ENCODE assay signal across 2 cellular contexts in genomic region chr5:129395247-129395646, GRCh38.
TF ChIP-seq lines count a peak whose summit lies in the region.

No MANE protein-coding gene starts in this region.

TF ChIP-seq in GM23338, 12 proteins besides CTCF, POLR2A, EP300 and RAD21 (continued from another document):
- TF ChIP-seq POLR2AphosphoS5 (IDR thresholded peaks at IDR 0.05; ENCODE audit: low read depth) = no peak
- TF ChIP-seq EZH2 (IDR thresholded peaks at IDR 0.05; ENCODE audit: low read depth, unreplicated experiment) = no peak
- TF ChIP-seq NANOG (IDR thresholded peaks at IDR 0.05; ENCODE audit: borderline replicate concordance) = no peak
- TF ChIP-seq EZH2phosphoT487 (IDR thresholded peaks at IDR 0.05; ENCODE audit: unreplicated experiment) = no peak
- TF ChIP-seq, protein P1, sequence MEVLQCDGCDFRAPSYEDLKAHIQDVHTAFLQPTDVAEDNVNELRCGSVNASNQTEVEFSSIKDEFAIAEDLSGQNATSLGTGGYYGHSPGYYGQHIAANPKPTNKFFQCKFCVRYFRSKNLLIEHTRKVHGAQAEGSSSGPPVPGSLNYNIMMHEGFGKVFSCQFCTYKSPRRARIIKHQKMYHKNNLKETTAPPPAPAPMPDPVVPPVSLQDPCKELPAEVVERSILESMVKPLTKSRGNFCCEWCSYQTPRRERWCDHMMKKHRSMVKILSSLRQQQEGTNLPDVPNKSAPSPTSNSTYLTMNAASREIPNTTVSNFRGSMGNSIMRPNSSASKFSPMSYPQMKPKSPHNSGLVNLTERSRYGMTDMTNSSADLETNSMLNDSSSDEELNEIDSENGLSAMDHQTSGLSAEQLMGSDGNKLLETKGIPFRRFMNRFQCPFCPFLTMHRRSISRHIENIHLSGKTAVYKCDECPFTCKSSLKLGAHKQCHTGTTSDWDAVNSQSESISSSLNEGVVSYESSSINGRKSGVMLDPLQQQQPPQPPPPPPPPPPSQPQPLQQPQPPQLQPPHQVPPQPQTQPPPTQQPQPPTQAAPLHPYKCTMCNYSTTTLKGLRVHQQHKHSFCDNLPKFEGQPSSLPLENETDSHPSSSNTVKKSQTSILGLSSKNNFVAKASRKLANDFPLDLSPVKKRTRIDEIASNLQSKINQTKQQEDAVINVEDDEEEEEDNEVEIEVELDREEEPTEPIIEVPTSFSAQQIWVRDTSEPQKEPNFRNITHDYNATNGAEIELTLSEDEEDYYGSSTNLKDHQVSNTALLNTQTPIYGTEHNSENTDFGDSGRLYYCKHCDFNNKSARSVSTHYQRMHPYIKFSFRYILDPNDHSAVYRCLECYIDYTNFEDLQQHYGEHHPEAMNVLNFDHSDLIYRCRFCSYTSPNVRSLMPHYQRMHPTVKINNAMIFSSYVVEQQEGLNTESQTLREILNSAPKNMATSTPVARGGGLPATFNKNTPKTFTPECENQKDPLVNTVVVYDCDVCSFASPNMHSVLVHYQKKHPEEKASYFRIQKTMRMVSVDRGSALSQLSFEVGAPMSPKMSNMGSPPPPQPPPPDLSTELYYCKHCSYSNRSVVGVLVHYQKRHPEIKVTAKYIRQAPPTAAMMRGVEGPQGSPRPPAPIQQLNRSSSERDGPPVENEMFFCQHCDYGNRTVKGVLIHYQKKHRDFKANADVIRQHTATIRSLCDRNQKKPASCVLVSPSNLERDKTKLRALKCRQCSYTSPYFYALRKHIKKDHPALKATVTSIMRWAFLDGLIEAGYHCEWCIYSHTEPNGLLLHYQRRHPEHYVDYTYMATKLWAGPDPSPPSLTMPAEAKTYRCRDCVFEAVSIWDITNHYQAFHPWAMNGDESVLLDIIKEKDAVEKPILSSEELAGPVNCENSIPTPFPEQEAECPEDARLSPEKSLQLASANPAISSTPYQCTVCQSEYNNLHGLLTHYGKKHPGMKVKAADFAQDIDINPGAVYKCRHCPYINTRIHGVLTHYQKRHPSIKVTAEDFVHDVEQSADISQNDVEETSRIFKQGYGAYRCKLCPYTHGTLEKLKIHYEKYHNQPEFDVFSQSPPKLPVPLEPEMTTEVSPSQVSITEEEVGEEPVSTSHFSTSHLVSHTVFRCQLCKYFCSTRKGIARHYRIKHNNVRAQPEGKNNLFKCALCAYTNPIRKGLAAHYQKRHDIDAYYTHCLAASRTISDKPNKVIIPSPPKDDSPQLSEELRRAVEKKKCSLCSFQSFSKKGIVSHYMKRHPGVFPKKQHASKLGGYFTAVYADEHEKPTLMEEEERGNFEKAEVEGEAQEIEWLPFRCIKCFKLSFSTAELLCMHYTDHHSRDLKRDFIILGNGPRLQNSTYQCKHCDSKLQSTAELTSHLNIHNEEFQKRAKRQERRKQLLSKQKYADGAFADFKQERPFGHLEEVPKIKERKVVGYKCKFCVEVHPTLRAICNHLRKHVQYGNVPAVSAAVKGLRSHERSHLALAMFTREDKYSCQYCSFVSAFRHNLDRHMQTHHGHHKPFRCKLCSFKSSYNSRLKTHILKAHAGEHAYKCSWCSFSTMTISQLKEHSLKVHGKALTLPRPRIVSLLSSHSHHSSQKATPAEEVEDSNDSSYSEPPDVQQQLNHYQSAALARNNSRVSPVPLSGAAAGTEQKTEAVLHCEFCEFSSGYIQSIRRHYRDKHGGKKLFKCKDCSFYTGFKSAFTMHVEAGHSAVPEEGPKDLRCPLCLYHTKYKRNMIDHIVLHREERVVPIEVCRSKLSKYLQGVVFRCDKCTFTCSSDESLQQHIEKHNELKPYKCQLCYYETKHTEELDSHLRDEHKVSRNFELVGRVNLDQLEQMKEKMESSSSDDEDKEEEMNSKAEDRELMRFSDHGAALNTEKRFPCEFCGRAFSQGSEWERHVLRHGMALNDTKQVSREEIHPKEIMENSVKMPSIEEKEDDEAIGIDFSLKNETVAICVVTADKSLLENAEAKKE (CRISPR knock-in tag; IDR thresholded peaks at IDR 0.05) = no peak
- no peak for TF ChIP-seq STAT1 (IDR thresholded peaks at IDR 0.05; ENCODE audit: unreplicated experiment)
- TF ChIP-seq ZNF114 (CRISPR knock-in tag; IDR thresholded peaks at IDR 0.05) = no peak
- TF ChIP-seq, protein P2, sequence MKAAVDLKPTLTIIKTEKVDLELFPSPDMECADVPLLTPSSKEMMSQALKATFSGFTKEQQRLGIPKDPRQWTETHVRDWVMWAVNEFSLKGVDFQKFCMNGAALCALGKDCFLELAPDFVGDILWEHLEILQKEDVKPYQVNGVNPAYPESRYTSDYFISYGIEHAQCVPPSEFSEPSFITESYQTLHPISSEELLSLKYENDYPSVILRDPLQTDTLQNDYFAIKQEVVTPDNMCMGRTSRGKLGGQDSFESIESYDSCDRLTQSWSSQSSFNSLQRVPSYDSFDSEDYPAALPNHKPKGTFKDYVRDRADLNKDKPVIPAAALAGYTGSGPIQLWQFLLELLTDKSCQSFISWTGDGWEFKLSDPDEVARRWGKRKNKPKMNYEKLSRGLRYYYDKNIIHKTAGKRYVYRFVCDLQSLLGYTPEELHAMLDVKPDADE (IDR thresholded peaks at IDR 0.05) = no peak
- no peak for TF ChIP-seq CREB1 (CRISPR knock-in tag; IDR thresholded peaks at IDR 0.05; ENCODE audit: low read depth)

TF ChIP-seq in WTC11, 78 proteins besides CTCF, POLR2A, EP300 and RAD21 (continued from another document):
- TF ChIP-seq, protein P3, sequence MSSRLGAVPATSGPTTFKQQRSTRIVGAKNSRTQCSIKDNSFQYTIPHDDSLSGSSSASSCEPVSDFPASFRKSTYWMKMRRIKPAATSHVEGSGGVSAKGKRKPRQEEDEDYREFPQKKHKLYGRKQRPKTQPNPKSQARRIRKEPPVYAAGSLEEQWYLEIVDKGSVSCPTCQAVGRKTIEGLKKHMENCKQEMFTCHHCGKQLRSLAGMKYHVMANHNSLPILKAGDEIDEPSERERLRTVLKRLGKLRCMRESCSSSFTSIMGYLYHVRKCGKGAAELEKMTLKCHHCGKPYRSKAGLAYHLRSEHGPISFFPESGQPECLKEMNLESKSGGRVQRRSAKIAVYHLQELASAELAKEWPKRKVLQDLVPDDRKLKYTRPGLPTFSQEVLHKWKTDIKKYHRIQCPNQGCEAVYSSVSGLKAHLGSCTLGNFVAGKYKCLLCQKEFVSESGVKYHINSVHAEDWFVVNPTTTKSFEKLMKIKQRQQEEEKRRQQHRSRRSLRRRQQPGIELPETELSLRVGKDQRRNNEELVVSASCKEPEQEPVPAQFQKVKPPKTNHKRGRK (CRISPR knock-in tag; IDR thresholded peaks at IDR 0.05; ENCODE audit: borderline replicate concordance) = no peak
- no peak for TF ChIP-seq CBFB (CRISPR knock-in tag; IDR thresholded peaks at IDR 0.05; ENCODE audit: low read depth)
- TF ChIP-seq FOXJ3 (CRISPR knock-in tag; IDR thresholded peaks at IDR 0.05; ENCODE audit: borderline replicate concordance) = no peak
- no peak for TF ChIP-seq HMGXB4 (CRISPR knock-in tag; IDR thresholded peaks at IDR 0.05)
- TF ChIP-seq NR1H2 (CRISPR knock-in tag; IDR thresholded peaks at IDR 0.05) = no peak
- TF ChIP-seq ZNF317 (CRISPR knock-in tag; IDR thresholded peaks at IDR 0.05; ENCODE audit: borderline replicate concordance, low read depth) = no peak
- TF ChIP-seq ZNF281 (CRISPR knock-in tag; IDR thresholded peaks at IDR 0.05) = no peak
- TF ChIP-seq PREB (CRISPR knock-in tag; IDR thresholded peaks at IDR 0.05; ENCODE audit: borderline replicate concordance) = no peak
- TF ChIP-seq ZNF121 (CRISPR knock-in tag; IDR thresholded peaks at IDR 0.05) = no peak
- no peak for TF ChIP-seq PRRX2 (CRISPR knock-in tag; IDR thresholded peaks at IDR 0.05)
- TF ChIP-seq KAT7 (CRISPR knock-in tag; IDR thresholded peaks at IDR 0.05; ENCODE audit: borderline replicate concordance) = no peak
- TF ChIP-seq SOX15 (CRISPR knock-in tag; IDR thresholded peaks at IDR 0.05) = no peak
- no peak for TF ChIP-seq E2F5 (CRISPR knock-in tag; IDR thresholded peaks at IDR 0.05)
- TF ChIP-seq MYBL2 (CRISPR knock-in tag; IDR thresholded peaks at IDR 0.05) = no peak
- no peak for TF ChIP-seq ZNF219 (CRISPR knock-in tag; IDR thresholded peaks at IDR 0.05; ENCODE audit: borderline replicate concordance)
- TF ChIP-seq OVOL2 (CRISPR knock-in tag; IDR thresholded peaks at IDR 0.05; ENCODE audit: borderline replicate concordance) = no peak
